12 cellular contexts compared by ENCODE assay signal in the genomic region with DNA sequence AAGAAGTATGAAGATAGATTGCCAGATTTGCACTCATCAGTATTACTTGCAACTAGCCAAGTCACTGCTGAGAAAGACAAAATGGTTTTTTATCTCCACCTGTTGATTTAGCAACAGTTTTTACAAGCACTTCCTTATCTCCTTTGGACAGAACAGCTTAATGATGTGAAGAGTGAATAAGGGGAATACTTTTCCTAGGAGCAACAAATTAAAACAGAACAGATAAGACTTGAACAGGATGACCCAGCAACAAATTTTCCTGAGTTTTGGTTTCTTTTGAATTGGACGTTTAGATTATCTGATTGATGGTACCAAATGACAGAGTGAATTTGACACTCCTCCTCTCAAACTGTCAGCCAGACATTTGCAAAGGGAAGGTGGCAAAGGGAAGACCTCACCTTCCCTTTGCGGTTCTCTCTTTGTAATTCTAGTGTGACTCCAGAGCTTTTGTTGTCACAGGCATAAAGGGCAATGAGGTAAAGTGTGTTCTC.
A peak's percentile ranks its signal among the peaks of the same experiment; 100 is the strongest.
DNase-seq lines count a peak whose midpoint lies in the region; ATAC-seq and TF ChIP-seq lines count a peak whose summit lies in the region.
"Had no signal": no experiment of that assay in that cellular context is flagged by ENCODE, and none has a peak within 500 bp of the region (broad histone marks: within the 10 kb centered on the region; RNA-seq: fewer than 3 reads in every experiment).

No MANE protein-coding gene starts in this region.

- peaks cover 22% of the 10 kb centered on the region for H3F3A ChIP-seq in Loucy (ENCODE audit: low read depth)

- peaks cover 10% of the 10 kb centered on the region for H3K36me3 Mint-ChIP-seq in endothelial cell (ENCODE audit: low read depth, unreplicated experiment)

- TF ChIP-seq POLR2A in lower leg skin (IDR thresholded peaks at IDR 0.05) = no peak

- H3K9ac ChIP-seq in Loucy (ENCODE audit: low read depth, low read length, poor library complexity, severe bottlenecking) = peak overlapping the region; percentile 56
- no peak overlapping the region for H3K9ac ChIP-seq in parathyroid adenoma

- ATAC-seq in GM19397 (IDR thresholded peaks at IDR 0.05; ENCODE audit: unreplicated experiment) = no peak
- ATAC-seq in HG03039 (IDR thresholded peaks at IDR 0.05; ENCODE audit: unreplicated experiment) = no peak

- H2AFZ ChIP-seq in Loucy (ENCODE audit: low read length) (no peak overlapping the region), parathyroid adenoma (no peak overlapping the region)

- peak; percentile 24 for DNase-seq in ELF-1 (ENCODE audit: low read depth, low spot score)
- no peak for DNase-seq in endothelial cell (ENCODE audit: low spot score)
- no peak for DNase-seq in lower leg skin (ENCODE audit: low spot score in 2 of 2)
- DNase-seq: Calu3, MM.1S, NCI-H526 treated with DMSO at 0.1 percent for 48 hours, Right ventricle myocardium superior, substantia nigra had no signal

- TF ChIP-seq CTCF in Loucy (conservative IDR thresholded peaks at IDR 0.05; ENCODE audit: low read length) = no peak
- TF ChIP-seq CTCF in endothelial cell (IDR thresholded peaks at IDR 0.05; ENCODE audit: unreplicated experiment) = no peak
- TF ChIP-seq CTCF in parathyroid adenoma (IDR thresholded peaks at IDR 0.05) = no peak
- no peak for TF ChIP-seq CTCF in lower leg skin (IDR thresholded peaks at IDR 0.05)

- peaks cover 51% of the 10 kb centered on the region for H3K4me1 ChIP-seq in Loucy (ENCODE audit: insufficient read depth, low read length, poor library complexity, severe bottlenecking)
- no peaks in the 10 kb centered on the region for H3K4me1 ChIP-seq in parathyroid adenoma

- H3K4me1 Mint-ChIP-seq in endothelial cell (ENCODE audit: unreplicated experiment) = peaks cover 52% of the 10 kb centered on the region

- H3K9me3 ChIP-seq in Loucy (ENCODE audit: insufficient read depth, low read depth, low read length) (no peaks in the 10 kb centered on the region), parathyroid adenoma (ENCODE audit: control insufficient read depth, low read length) (no peaks in the 10 kb centered on the region)

- peak overlapping the region; percentile 73 for H3K27ac Mint-ChIP-seq in endothelial cell (ENCODE audit: unreplicated experiment)

- H3K27me3 Mint-ChIP-seq in endothelial cell (ENCODE audit: unreplicated experiment) = no peaks in the 10 kb centered on the region

- H3K9me3 Mint-ChIP-seq in endothelial cell (ENCODE audit: unreplicated experiment) = no peaks in the 10 kb centered on the region

- intact Hi-C loops in lower leg skin (cut with DNase I; ENCODE audit: low total_unique reads) = no loop called here

- H3K4me3 ChIP-seq in Loucy (ENCODE audit: low read length, poor library complexity, severe bottlenecking) = peak overlapping the region; percentile 56
- no peak overlapping the region for H3K4me3 ChIP-seq in parathyroid adenoma (ENCODE audit: low read depth, low read length)
- H3K4me3 ChIP-seq in lower leg skin (ENCODE audit: low read depth, poor library complexity, severe bottlenecking) = no peak overlapping the region

- WGBS in lower leg skin, 2 donors = 51 to 55% methylated on average over 2 of the region's 2 CpGs

- no peak overlapping the region for H3K4me3 Mint-ChIP-seq in endothelial cell (ENCODE audit: unreplicated experiment)

- H3K9me2 ChIP-seq in Loucy (replicated peaks; ENCODE audit: low read depth, low read length) = no peaks in the 10 kb centered on the region

- H3K36me3 ChIP-seq in Loucy (ENCODE audit: insufficient read depth, low read length) = peaks cover 14% of the 10 kb centered on the region; the same call in 1 of the 2 replicates
- H3K36me3 ChIP-seq in parathyroid adenoma (ENCODE audit: control insufficient read depth, insufficient read depth, low read length) = no peaks in the 10 kb centered on the region

- no peak overlapping the region for H3K27ac ChIP-seq in parathyroid adenoma

- H4K20me1 ChIP-seq in Loucy (ENCODE audit: insufficient read depth, low read length, poor library complexity, severe bottlenecking) = no peaks in the 10 kb centered on the region

- H3K27me3 ChIP-seq in Loucy (ENCODE audit: insufficient read depth, low read length, poor library complexity, severe bottlenecking) = no peaks in the 10 kb centered on the region
- H3K27me3 ChIP-seq in parathyroid adenoma (ENCODE audit: control insufficient read depth, insufficient read depth, low read length) = no peaks in the 10 kb centered on the region

- H3K79me2 ChIP-seq in Loucy (ENCODE audit: insufficient read depth, low read length) (no peaks in the 10 kb centered on the region), parathyroid adenoma (no peaks in the 10 kb centered on the region)

- H3K4me2 ChIP-seq in Loucy (ENCODE audit: low read depth, low read length, poor library complexity, severe bottlenecking) (peak overlapping the region; percentile 77), parathyroid adenoma (ENCODE audit: low read length) (peak overlapping the region; percentile 14)
